ENCODE assay signal across 1 cellular context in the genomic region with DNA sequence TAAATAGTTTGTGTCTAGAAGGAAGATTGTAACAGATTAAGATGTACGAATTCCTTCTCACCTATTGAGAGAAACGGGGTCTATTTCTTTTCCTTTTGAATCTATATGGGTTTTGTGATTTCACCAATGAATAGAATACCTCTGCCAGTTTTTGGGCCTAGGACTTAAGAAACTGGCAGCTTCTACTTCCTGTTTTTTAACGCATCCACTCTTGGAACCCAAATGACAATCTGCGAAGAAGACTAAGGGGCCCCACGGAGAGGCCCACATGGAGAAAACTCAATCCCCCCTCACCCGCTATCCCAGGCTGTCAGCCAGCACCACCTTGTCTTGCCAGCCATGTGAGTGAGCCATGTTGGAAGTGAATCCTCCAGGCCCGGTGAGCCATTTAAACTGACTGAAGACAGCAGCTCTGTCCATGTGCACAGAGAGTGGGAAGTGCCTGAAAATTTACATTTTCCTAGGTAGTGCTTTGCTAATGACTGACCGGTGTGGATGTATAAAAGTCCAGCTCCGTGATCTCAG.
TF ChIP-seq lines count a peak whose summit lies in the region.

No MANE protein-coding gene starts in this region.

TF ChIP-seq in IMR-90, 13 proteins besides CTCF, POLR2A, EP300 and RAD21:
- no peak for TF ChIP-seq SMC3 (IDR thresholded peaks at IDR 0.05; ENCODE audit: low read depth, low read length)
- TF ChIP-seq, protein P1, sequence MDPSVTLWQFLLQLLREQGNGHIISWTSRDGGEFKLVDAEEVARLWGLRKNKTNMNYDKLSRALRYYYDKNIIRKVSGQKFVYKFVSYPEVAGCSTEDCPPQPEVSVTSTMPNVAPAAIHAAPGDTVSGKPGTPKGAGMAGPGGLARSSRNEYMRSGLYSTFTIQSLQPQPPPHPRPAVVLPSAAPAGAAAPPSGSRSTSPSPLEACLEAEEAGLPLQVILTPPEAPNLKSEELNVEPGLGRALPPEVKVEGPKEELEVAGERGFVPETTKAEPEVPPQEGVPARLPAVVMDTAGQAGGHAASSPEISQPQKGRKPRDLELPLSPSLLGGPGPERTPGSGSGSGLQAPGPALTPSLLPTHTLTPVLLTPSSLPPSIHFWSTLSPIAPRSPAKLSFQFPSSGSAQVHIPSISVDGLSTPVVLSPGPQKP (IDR thresholded peaks at IDR 0.05; ENCODE audit: borderline replicate concordance, low read depth, low read length): no peak
- no peak for TF ChIP-seq MAZ (IDR thresholded peaks at IDR 0.05; ENCODE audit: borderline replicate concordance, low read depth, low read length)
- TF ChIP-seq CEBPB (IDR thresholded peaks at IDR 0.05; ENCODE audit: low read depth, low read length): no peak
- TF ChIP-seq, protein P2, sequence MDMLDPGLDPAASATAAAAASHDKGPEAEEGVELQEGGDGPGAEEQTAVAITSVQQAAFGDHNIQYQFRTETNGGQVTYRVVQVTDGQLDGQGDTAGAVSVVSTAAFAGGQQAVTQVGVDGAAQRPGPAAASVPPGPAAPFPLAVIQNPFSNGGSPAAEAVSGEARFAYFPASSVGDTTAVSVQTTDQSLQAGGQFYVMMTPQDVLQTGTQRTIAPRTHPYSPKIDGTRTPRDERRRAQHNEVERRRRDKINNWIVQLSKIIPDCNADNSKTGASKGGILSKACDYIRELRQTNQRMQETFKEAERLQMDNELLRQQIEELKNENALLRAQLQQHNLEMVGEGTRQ (IDR thresholded peaks at IDR 0.05; ENCODE audit: low read depth, low read length): no peak
- TF ChIP-seq RCOR1 (IDR thresholded peaks at IDR 0.05; ENCODE audit: insufficient replicate concordance, low read length): no peak
- no peak for TF ChIP-seq MAFK (IDR thresholded peaks at IDR 0.05; ENCODE audit: low read depth, low read length)
- no peak for TF ChIP-seq NFE2L2 (IDR thresholded peaks at IDR 0.05; ENCODE audit: low read depth, low read length)
- TF ChIP-seq CHD1 (IDR thresholded peaks at IDR 0.05; ENCODE audit: low read depth, low read length): no peak
- TF ChIP-seq FOS (IDR thresholded peaks at IDR 0.05; ENCODE audit: low read depth, low read length): no peak
- no peak for TF ChIP-seq BHLHE40 (IDR thresholded peaks at IDR 0.05; ENCODE audit: low read depth, low read length)
- no peak for TF ChIP-seq MXI1 (IDR thresholded peaks at IDR 0.05; ENCODE audit: borderline replicate concordance, low read depth, low read length)
- no peak for TF ChIP-seq RFX5 (IDR thresholded peaks at IDR 0.05; ENCODE audit: low read depth, low read length)
